ENCODE assay signal across 19 cellular contexts in the genomic region with DNA sequence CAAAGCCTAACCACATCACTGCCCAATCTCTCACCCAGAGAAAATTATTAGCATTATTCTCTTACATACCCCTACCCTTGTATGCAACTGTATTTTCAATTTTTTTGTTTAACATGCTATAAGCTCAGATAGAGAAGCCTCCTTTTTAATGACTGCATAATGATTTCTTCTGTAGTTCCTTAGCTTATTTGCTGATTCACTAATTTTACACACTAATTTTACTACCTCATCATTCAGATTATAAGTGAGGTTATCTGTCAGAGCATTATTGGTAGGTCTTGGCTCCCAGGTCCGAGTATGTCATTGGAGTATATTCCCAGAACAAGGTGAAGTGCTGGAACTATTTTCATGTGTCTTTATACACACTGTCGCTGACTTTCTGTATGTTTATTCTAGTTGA. TPM values are rescaled to one million over a fixed set of nuclear protein-coding genes. Genes with fewer than 3 reads are reported as not detected.
DNase-seq lines count a peak whose midpoint lies in the region; ATAC-seq, FAIRE-seq and TF ChIP-seq lines count a peak whose summit lies in the region.
"Had no signal": no experiment of that assay in that cellular context is flagged by ENCODE, and none has a peak within 500 bp of the region (broad histone marks: within the 10 kb centered on the region; RNA-seq: fewer than 3 reads in every experiment).

No MANE protein-coding gene starts in this region.

- H4K20me1 ChIP-seq in HepG2 (ENCODE audit: insufficient read depth, low read length): no peaks in the 10 kb centered on the region
- H4K20me1 ChIP-seq in astrocyte (ENCODE audit: insufficient read depth, low read length): no peaks in the 10 kb centered on the region
- H4K20me1 ChIP-seq: BLaER1 treated with 17β-estradiol and CSF1 and Interleukin-3, amounts not matched to agents 10 nM and 100 nM had no signal

- H3K36me3 Mint-ChIP-seq in astrocyte (ENCODE audit: low read depth, unreplicated experiment) (peaks cover 5% of the 10 kb centered on the region), memory B cell (peaks cover 40% of the 10 kb centered on the region)

- H3K27ac Mint-ChIP-seq in astrocyte (ENCODE audit: unreplicated experiment) (no peak overlapping the region), memory B cell (peak overlapping the region; percentile 19)
- H3K27ac Mint-ChIP-seq: CD4-positive, alpha-beta T cell; CD8-positive, alpha-beta T cell had no signal

- DNase-seq in HepG2 (ENCODE audit: low spot score) (no peak), right lobe of liver (no peak), astrocyte (ENCODE audit: low read depth) (no peak), memory B cell (ENCODE audit: low spot score in 2 of 2) (no peak), cerebellum (ENCODE audit: low spot score) (no peak), SW 1271 (lab: John Stamatoyannopoulos, UW) (no peak)
- DNase-seq: ACHN; Caco-2; Calu3; CD4-positive, alpha-beta T cell; CD8-positive, alpha-beta T cell; DMS79 treated with DMSO at 0.1 percent for 48 hours; GF-D8 had no signal

- no peaks in the 10 kb centered on the region for H3K4me1 ChIP-seq in HepG2 (ENCODE audit: insufficient read depth, low read length)
- H3K4me1 ChIP-seq in right lobe of liver: no peaks in the 10 kb centered on the region
- H3K4me1 ChIP-seq in astrocyte (ENCODE audit: insufficient read depth, low read length): no peaks in the 10 kb centered on the region
- H3K4me1 ChIP-seq: Caco-2 had no signal

- H3K4me3 ChIP-seq in HepG2 (replicated peaks in 1 of 3; ENCODE audit: insufficient read depth in 1 of 3, low read depth in 2 of 3, low read length in 3 of 3): no peak overlapping the region
- no peak overlapping the region for H3K4me3 ChIP-seq in right lobe of liver
- no peak overlapping the region for H3K4me3 ChIP-seq in astrocyte (ENCODE audit: insufficient read depth, low read depth, low read length)
- H3K4me3 ChIP-seq: BLaER1 treated with 17β-estradiol and CSF1 and Interleukin-3, amounts not matched to agents 10 nM and 100 nM had no signal

- whole genome bisulfite sequencing in HepG2 (ENCODE audit: low lambda C conversion rate): 61% methylated on average over 2 of the region's 2 CpGs
- 94% methylated on average over 2 of the region's 2 CpGs for WGBS in right lobe of liver (ENCODE audit: insufficient coverage, low coverage, low lambda C conversion rate, missing lambda C conversion rate)

- H3K4me2 ChIP-seq in HepG2 (ENCODE audit: low read depth, low read length) (no peak overlapping the region), astrocyte (ENCODE audit: low read length) (no peak overlapping the region)
- H3K4me2 ChIP-seq: BLaER1 treated with 17β-estradiol and CSF1 and Interleukin-3, amounts not matched to agents 10 nM and 100 nM had no signal

- H3K27me3 ChIP-seq in HepG2 (ENCODE audit: control insufficient read depth in 1 of 2, insufficient read depth in 2 of 2, low read length in 2 of 2): no peaks in the 10 kb centered on the region
- H3K27me3 ChIP-seq in right lobe of liver: no peaks in the 10 kb centered on the region
- H3K27me3 ChIP-seq in astrocyte (ENCODE audit: insufficient read depth, low read length): no peaks in the 10 kb centered on the region
- H3K27me3 ChIP-seq: BLaER1 treated with 17β-estradiol and CSF1 and Interleukin-3, amounts not matched to agents 10 nM and 100 nM had no signal

- no peak overlapping the region for H3K27ac ChIP-seq in HepG2 (ENCODE audit: extremely low read length, insufficient read depth, low read length)
- no peak overlapping the region for H3K27ac ChIP-seq in right lobe of liver
- no peak overlapping the region for H3K27ac ChIP-seq in astrocyte (ENCODE audit: low read depth, low read length)
- H3K27ac ChIP-seq: 22Rv1; BLaER1 treated with 17β-estradiol and CSF1 and Interleukin-3, amounts not matched to agents 10 nM and 100 nM; C4-2B had no signal

- ATAC-seq in HepG2 (no peak), right lobe of liver (no peak), memory B cell (ENCODE audit: low read depth) (no peak)
- ATAC-seq: CD8-positive, alpha-beta T cell had no signal

- H3K4me3 Mint-ChIP-seq in astrocyte (ENCODE audit: unreplicated experiment) (no peak overlapping the region), memory B cell (no peak overlapping the region)
- H3K4me3 Mint-ChIP-seq: CD4-positive, alpha-beta T cell; CD8-positive, alpha-beta T cell had no signal

- BruUV-seq in HepG2 (replicated peaks; lab: Mats Ljungman, UMichigan): no TSS peak

- FAIRE-seq in HepG2 (lab: Jason Lieb, UNC) (no peak), astrocyte (lab: Jason Lieb, UNC) (peak; percentile 9)
- FAIRE-seq: D721Med, G401.6, GM12891 had no signal

- POLR2A ChIA-PET in HepG2 (lab: Yijun Ruan, JAX): no interaction called here

- TF ChIP-seq RAD21 in HepG2 (CRISPR knock-in tag; IDR thresholded peaks at IDR 0.05): no peak

- no peaks in the 10 kb centered on the region for H3K9me3 Mint-ChIP-seq in astrocyte (ENCODE audit: unreplicated experiment)
- no peaks in the 10 kb centered on the region for H3K9me3 Mint-ChIP-seq in memory B cell

- TF ChIP-seq POLR2A in HepG2 (IDR thresholded peaks at IDR 0.05; ENCODE audit: insufficient read depth in 1 of 2, low read depth in 2 of 2, low read length in 2 of 2): no peak
- no peak for TF ChIP-seq POLR2A in right lobe of liver (IDR thresholded peaks at IDR 0.05)

- no peaks in the 10 kb centered on the region for H3K9me3 ChIP-seq in HepG2 (ENCODE audit: low read length)
- no peaks in the 10 kb centered on the region for H3K9me3 ChIP-seq in right lobe of liver
- no peaks in the 10 kb centered on the region for H3K9me3 ChIP-seq in astrocyte (ENCODE audit: insufficient read depth, low read depth, low read length)
- H3K9me3 ChIP-seq: BLaER1 treated with 17β-estradiol and CSF1 and Interleukin-3, amounts not matched to agents 10 nM and 100 nM; Caco-2 had no signal

- TF ChIP-seq CTCF in HepG2 (CRISPR knock-in tag; IDR thresholded peaks at IDR 0.05) (no peak), right lobe of liver (IDR thresholded peaks at IDR 0.05) (no peak), astrocyte (IDR thresholded peaks at IDR 0.05; ENCODE audit: insufficient read depth, low read depth, low read length) (no peak)

- H3K9ac ChIP-seq in HepG2 (ENCODE audit: insufficient read depth, low read depth, low read length) (no peak overlapping the region), astrocyte (ENCODE audit: low read length) (no peak overlapping the region)
- H3K9ac ChIP-seq: BLaER1 treated with 17β-estradiol and CSF1 and Interleukin-3, amounts not matched to agents 10 nM and 100 nM had no signal

- H3K27me3 Mint-ChIP-seq in astrocyte (ENCODE audit: low read depth, unreplicated experiment) (no peaks in the 10 kb centered on the region), memory B cell (no peaks in the 10 kb centered on the region)
- H3K27me3 Mint-ChIP-seq: CD4-positive, alpha-beta T cell had no signal

- no peaks in the 10 kb centered on the region for H3K79me2 ChIP-seq in HepG2 (ENCODE audit: insufficient read depth, low read length)
- H3K79me2 ChIP-seq in astrocyte (ENCODE audit: insufficient read depth, low read length): no peaks in the 10 kb centered on the region

- no peak for TF ChIP-seq EP300 in HepG2 (IDR thresholded peaks at IDR 0.05; ENCODE audit: low read depth in 2 of 2, low read length in 2 of 2)
- no peak for TF ChIP-seq EP300 in HepG2 (CRISPR knock-in tag; IDR thresholded peaks at IDR 0.05; ENCODE audit: borderline replicate concordance)

- intact Hi-C loops in HepG2 (cut with micrococcal nuclease; ENCODE audit: unreplicated experiment) (no loop called here), right lobe of liver (cut with DNase I) (no loop called here)

- CTCF ChIA-PET in HepG2 (lab: Yijun Ruan, JAX; ENCODE audit: low intra/inter-chr PET ratio, low total read pairs): no interaction called here

- H2AFZ ChIP-seq in HepG2 (ENCODE audit: low read length): no peak overlapping the region
- H2AFZ ChIP-seq in astrocyte (ENCODE audit: low read depth, low read length): no peak overlapping the region

- H3K4me1 Mint-ChIP-seq in astrocyte (ENCODE audit: low read depth, unreplicated experiment): no peaks in the 10 kb centered on the region
- peaks cover 12% of the 10 kb centered on the region for H3K4me1 Mint-ChIP-seq in memory B cell

- in situ Hi-C loops in HepG2 (cut with HindIII; ENCODE audit: extremely low pct_ligation_motif_present, low pct_unique_long_range_greater_than_20kb): no loop called here

- no peaks in the 10 kb centered on the region for H3K36me3 ChIP-seq in HepG2 (replicated peaks in 1 of 2; ENCODE audit: control insufficient read depth in 1 of 2, insufficient read depth in 2 of 2, low read length in 2 of 2)
- no peaks in the 10 kb centered on the region for H3K36me3 ChIP-seq in right lobe of liver
- no peaks in the 10 kb centered on the region for H3K36me3 ChIP-seq in astrocyte (ENCODE audit: insufficient read depth, low read length)

TF ChIP-seq in HepG2, 621 proteins besides CTCF, POLR2A, EP300 and RAD21 (continues in another document):
- no peak for TF ChIP-seq ZNF660 (CRISPR knock-in tag; IDR thresholded peaks at IDR 0.05; ENCODE audit: borderline replicate concordance, low read depth)
- TF ChIP-seq FOXJ3 (CRISPR knock-in tag; IDR thresholded peaks at IDR 0.05; ENCODE audit: borderline replicate concordance): no peak
- TF ChIP-seq ZKSCAN5 (CRISPR knock-in tag; IDR thresholded peaks at IDR 0.05): no peak

RNA-seq across cellular contexts. Expression of a gene that starts 45.4 kb away (rescaled TPM):
- total RNA-seq in HepG2 (2016; rRNA removed; fragmentation: Illumina TruSeq; extraction: Trizol) (8.2 and 8.8 TPM in 2 replicates), right lobe of liver (10 to 100 TPM; 14.7 to 25.3 (median 21.0) TPM), astrocyte (30.2 and 31.3 TPM in 2 replicates), cerebellum (70.5 TPM)
- total RNA-seq in HepG2 (2016; cell fraction: cytosol; rRNA removed; fragmentation: Illumina TruSeq; extraction: Trizol; ENCODE audit: low read depth): 25.4 and 28.6 TPM in 2 replicates
- 8.3 and 8.9 TPM in 2 replicates for total RNA-seq in HepG2 (2016; cell fraction: insoluble cytoplasmic fraction; rRNA removed; fragmentation: Illumina TruSeq; extraction: Trizol)
- total RNA-seq in HepG2 (2016; cell fraction: membrane; rRNA removed; fragmentation: Illumina TruSeq; extraction: Trizol): 14.2 and 17.1 TPM in 2 replicates
- total RNA-seq in HepG2 (2016; cell fraction: nucleus; rRNA removed; fragmentation: Illumina TruSeq; extraction: Trizol): 18.0 and 18.2 TPM in 2 replicates
- 8.7 and 9.5 TPM in 2 replicates for polyA plus RNA-seq in HepG2 (2011; rRNA removed)
- 4.1 and 6.4 TPM in 2 replicates for polyA plus RNA-seq in HepG2 (2011; cell fraction: cytosol; rRNA removed)
- 5.5 and 7.6 TPM in 2 replicates for polyA plus RNA-seq in HepG2 (2011; cell fraction: nucleus; rRNA removed)
- polyA plus RNA-seq in HepG2 (2012): 6.4 and 10.1 TPM in 2 replicates
- polyA plus RNA-seq in HepG2 (2016; cell fraction: cytosol; fragmentation: Illumina TruSeq; extraction: Trizol; ENCODE audit: low read depth): 0.42 and 1.1 TPM in 2 replicates
- 4.6 and 4.8 TPM in 2 replicates for polyA plus RNA-seq in HepG2 (2016; cell fraction: insoluble cytoplasmic fraction; fragmentation: Illumina TruSeq; extraction: Trizol; ENCODE audit: low read depth)
- 2.7 and 3.3 TPM in 2 replicates for polyA plus RNA-seq in HepG2 (2016; cell fraction: membrane; fragmentation: Illumina TruSeq; extraction: Trizol; ENCODE audit: low read depth)
- polyA plus RNA-seq in HepG2 (2016; cell fraction: nucleus; fragmentation: Illumina TruSeq; extraction: Trizol; ENCODE audit: insufficient read depth, low read depth): 3.7 and 5.6 TPM in 2 replicates
- polyA minus RNA-seq in HepG2 (2011; rRNA and poly(A)+ RNA removed; ENCODE audit: low replicate concordance): 8.3 and 22.5 TPM in 2 replicates
- polyA minus RNA-seq in HepG2 (2011; cell fraction: cytosol; rRNA and poly(A)+ RNA removed): 19.6 and 21.3 TPM in 2 replicates
- polyA minus RNA-seq in HepG2 (2011; cell fraction: nucleus; rRNA and poly(A)+ RNA removed): 44.3 and 54.3 TPM in 2 replicates
